Comparison of ENCODE assay signal across 1 cellular context in the genomic region with DNA sequence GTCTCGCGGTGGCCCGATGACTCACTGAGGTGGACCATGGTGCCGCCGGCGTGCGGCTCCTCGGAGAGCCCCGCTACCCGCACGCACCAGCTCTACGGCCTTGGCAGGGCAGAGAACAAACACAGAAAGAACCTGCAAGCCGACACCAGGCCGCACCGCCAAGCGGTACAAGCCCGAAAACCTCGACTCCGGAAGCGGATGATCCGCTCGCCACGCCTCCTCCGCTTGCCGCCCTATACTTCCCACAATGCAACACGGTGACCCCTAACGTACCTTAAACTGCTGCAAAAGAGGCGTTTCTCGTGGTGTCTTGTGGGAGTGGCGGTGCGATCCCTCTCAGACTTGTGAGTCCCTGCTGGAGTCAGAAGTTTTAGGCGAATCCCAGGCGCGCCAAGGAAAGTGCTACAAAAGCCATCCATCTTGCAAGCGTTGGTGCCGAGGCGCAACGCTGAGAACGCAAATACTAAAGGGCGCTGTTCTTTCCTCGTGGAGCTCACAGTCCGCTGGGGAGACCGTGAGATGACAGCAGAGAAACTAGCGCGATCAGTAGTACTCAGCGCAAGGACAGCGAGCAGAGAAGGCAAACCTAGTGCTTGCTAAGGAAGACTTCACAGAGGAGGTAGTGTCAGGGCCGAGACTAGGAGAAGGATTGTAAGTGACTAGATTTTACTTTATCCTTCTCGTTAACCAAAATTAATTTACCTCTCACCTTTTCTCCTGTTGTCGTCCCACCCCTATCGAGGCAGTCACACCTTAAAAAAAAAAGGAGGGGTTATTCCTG.
TF ChIP-seq lines count a peak whose summit lies in the region.

A gene (minus strand): TSS at position 200 of the 781 bp plus-strand sequence. CDS start 162 bp downstream, at position 38.

TF ChIP-seq in K562, 482 proteins besides CTCF, POLR2A, EP300 and RAD21 (continued from another document and continues in another):
- TF ChIP-seq, protein P1, sequence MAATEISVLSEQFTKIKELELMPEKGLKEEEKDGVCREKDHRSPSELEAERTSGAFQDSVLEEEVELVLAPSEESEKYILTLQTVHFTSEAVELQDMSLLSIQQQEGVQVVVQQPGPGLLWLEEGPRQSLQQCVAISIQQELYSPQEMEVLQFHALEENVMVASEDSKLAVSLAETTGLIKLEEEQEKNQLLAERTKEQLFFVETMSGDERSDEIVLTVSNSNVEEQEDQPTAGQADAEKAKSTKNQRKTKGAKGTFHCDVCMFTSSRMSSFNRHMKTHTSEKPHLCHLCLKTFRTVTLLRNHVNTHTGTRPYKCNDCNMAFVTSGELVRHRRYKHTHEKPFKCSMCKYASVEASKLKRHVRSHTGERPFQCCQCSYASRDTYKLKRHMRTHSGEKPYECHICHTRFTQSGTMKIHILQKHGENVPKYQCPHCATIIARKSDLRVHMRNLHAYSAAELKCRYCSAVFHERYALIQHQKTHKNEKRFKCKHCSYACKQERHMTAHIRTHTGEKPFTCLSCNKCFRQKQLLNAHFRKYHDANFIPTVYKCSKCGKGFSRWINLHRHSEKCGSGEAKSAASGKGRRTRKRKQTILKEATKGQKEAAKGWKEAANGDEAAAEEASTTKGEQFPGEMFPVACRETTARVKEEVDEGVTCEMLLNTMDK (IDR thresholded peaks at IDR 0.05; ENCODE audit: borderline replicate concordance, insufficient read depth, low read depth, low read length, poor library complexity, severe bottlenecking): peak; percentile 64
- TF ChIP-seq ZNF274 (IDR thresholded peaks at IDR 0.05; ENCODE audit: borderline replicate concordance, low read depth, low read length) (no peak), XRCC4 (IDR thresholded peaks at IDR 0.05; ENCODE audit: extremely low read depth, insufficient read depth, insufficient read length) (no peak), ILF3 (IDR thresholded peaks at IDR 0.05; ENCODE audit: borderline replicate concordance) (no peak), MECOM (CRISPR knock-in tag; IDR thresholded peaks at IDR 0.05) (no peak), ESRRB (CRISPR knock-in tag; IDR thresholded peaks at IDR 0.05; ENCODE audit: borderline replicate concordance) (no peak), XRCC3 (IDR thresholded peaks at IDR 0.05) (no peak), SAFB (IDR thresholded peaks at IDR 0.05; ENCODE audit: borderline replicate concordance, low read depth, low read length) (no peak), HNRNPUL1 (IDR thresholded peaks at IDR 0.05; ENCODE audit: low read length) (no peak), ZFP30 (CRISPR knock-in tag; IDR thresholded peaks at IDR 0.05; ENCODE audit: borderline replicate concordance) (no peak), MAFG (tag; conservative IDR thresholded peaks at IDR 0.05) (no peak), ATF1 (CRISPR knock-in tag; IDR thresholded peaks at IDR 0.05) (0 out of 2 replicates have a peak, but pooled peaks have one; percentile 7), ATF1 (tag; IDR thresholded peaks at IDR 0.05) (peak; percentile 88), TAL1 (IDR thresholded peaks at IDR 0.05) (0 out of 2 replicates have a peak, but pooled peaks have one; percentile 3), ZNF175 (CRISPR knock-in tag; IDR thresholded peaks at IDR 0.05; ENCODE audit: low read depth) (no peak; the same call in 1 of the 2 replicates), ELF1 (tag; IDR thresholded peaks at IDR 0.05) (peak; percentile 94), GATA2 (CRISPR knock-in tag; IDR thresholded peaks at IDR 0.05) (peak; percentile 51; the same call in 1 of the 2 replicates), ZFP36 (IDR thresholded peaks at IDR 0.05; ENCODE audit: low read depth, low read length, partially characterized antibody) (no peak), SIN3A (IDR thresholded peaks at IDR 0.05; ENCODE audit: borderline replicate concordance in 2 of 2, control insufficient read depth in 1 of 2, low read depth in 2 of 2, low read length in 2 of 2) (peak; percentile 58 to 89; a peak in 2 of 4 replicates), SAP30 (IDR thresholded peaks at IDR 0.05; ENCODE audit: borderline replicate concordance, insufficient read depth, low read depth, low read length, poor library complexity, severe bottlenecking) (peak; percentile 91), ZFPM2 (CRISPR knock-in tag; IDR thresholded peaks at IDR 0.05) (no peak), SREBF2 (CRISPR knock-in tag; IDR thresholded peaks at IDR 0.05) (peak; percentile 83; the same call in 1 of the 2 replicates), WHSC1 (IDR thresholded peaks at IDR 0.05; ENCODE audit: low read length) (no peak), RFX1 (IDR thresholded peaks at IDR 0.05) (no peak), RFX7 (CRISPR knock-in tag; IDR thresholded peaks at IDR 0.05) (no peak)
- TF ChIP-seq, protein P2, sequence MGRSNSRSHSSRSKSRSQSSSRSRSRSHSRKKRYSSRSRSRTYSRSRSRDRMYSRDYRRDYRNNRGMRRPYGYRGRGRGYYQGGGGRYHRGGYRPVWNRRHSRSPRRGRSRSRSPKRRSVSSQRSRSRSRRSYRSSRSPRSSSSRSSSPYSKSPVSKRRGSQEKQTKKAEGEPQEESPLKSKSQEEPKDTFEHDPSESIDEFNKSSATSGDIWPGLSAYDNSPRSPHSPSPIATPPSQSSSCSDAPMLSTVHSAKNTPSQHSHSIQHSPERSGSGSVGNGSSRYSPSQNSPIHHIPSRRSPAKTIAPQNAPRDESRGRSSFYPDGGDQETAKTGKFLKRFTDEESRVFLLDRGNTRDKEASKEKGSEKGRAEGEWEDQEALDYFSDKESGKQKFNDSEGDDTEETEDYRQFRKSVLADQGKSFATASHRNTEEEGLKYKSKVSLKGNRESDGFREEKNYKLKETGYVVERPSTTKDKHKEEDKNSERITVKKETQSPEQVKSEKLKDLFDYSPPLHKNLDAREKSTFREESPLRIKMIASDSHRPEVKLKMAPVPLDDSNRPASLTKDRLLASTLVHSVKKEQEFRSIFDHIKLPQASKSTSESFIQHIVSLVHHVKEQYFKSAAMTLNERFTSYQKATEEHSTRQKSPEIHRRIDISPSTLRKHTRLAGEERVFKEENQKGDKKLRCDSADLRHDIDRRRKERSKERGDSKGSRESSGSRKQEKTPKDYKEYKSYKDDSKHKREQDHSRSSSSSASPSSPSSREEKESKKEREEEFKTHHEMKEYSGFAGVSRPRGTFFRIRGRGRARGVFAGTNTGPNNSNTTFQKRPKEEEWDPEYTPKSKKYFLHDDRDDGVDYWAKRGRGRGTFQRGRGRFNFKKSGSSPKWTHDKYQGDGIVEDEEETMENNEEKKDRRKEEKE (IDR thresholded peaks at IDR 0.05; ENCODE audit: borderline replicate concordance in 1 of 2, control insufficient read depth in 1 of 2, low read depth in 2 of 2, low read length in 1 of 2): no peak
- TF ChIP-seq, protein P3, sequence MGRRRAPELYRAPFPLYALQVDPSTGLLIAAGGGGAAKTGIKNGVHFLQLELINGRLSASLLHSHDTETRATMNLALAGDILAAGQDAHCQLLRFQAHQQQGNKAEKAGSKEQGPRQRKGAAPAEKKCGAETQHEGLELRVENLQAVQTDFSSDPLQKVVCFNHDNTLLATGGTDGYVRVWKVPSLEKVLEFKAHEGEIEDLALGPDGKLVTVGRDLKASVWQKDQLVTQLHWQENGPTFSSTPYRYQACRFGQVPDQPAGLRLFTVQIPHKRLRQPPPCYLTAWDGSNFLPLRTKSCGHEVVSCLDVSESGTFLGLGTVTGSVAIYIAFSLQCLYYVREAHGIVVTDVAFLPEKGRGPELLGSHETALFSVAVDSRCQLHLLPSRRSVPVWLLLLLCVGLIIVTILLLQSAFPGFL (CRISPR knock-in tag; IDR thresholded peaks at IDR 0.05): 0 out of 2 replicates have a peak, but pooled peaks have one; percentile 20
- TF ChIP-seq, protein P4, sequence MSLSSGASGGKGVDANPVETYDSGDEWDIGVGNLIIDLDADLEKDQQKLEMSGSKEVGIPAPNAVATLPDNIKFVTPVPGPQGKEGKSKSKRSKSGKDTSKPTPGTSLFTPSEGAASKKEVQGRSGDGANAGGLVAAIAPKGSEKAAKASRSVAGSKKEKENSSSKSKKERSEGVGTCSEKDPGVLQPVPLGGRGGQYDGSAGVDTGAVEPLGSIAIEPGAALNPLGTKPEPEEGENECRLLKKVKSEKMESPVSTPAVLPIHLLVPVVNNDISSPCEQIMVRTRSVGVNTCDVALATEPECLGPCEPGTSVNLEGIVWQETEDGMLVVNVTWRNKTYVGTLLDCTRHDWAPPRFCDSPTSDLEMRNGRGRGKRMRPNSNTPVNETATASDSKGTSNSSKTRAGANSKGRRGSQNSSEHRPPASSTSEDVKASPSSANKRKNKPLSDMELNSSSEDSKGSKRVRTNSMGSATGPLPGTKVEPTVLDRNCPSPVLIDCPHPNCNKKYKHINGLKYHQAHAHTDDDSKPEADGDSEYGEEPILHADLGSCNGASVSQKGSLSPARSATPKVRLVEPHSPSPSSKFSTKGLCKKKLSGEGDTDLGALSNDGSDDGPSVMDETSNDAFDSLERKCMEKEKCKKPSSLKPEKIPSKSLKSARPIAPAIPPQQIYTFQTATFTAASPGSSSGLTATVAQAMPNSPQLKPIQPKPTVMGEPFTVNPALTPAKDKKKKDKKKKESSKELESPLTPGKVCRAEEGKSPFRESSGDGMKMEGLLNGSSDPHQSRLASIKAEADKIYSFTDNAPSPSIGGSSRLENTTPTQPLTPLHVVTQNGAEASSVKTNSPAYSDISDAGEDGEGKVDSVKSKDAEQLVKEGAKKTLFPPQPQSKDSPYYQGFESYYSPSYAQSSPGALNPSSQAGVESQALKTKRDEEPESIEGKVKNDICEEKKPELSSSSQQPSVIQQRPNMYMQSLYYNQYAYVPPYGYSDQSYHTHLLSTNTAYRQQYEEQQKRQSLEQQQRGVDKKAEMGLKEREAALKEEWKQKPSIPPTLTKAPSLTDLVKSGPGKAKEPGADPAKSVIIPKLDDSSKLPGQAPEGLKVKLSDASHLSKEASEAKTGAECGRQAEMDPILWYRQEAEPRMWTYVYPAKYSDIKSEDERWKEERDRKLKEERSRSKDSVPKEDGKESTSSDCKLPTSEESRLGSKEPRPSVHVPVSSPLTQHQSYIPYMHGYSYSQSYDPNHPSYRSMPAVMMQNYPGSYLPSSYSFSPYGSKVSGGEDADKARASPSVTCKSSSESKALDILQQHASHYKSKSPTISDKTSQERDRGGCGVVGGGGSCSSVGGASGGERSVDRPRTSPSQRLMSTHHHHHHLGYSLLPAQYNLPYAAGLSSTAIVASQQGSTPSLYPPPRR (CRISPR knock-in tag; IDR thresholded peaks at IDR 0.05; ENCODE audit: borderline replicate concordance): peak; percentile 78; the same call in 1 of the 2 replicates
- TF ChIP-seq, protein P5, sequence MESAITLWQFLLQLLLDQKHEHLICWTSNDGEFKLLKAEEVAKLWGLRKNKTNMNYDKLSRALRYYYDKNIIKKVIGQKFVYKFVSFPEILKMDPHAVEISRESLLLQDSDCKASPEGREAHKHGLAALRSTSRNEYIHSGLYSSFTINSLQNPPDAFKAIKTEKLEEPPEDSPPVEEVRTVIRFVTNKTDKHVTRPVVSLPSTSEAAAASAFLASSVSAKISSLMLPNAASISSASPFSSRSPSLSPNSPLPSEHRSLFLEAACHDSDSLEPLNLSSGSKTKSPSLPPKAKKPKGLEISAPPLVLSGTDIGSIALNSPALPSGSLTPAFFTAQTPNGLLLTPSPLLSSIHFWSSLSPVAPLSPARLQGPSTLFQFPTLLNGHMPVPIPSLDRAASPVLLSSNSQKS (CRISPR knock-in tag; IDR thresholded peaks at IDR 0.05): 0 out of 2 replicates have a peak, but pooled peaks have one; percentile 17
- TF ChIP-seq, protein P6, sequence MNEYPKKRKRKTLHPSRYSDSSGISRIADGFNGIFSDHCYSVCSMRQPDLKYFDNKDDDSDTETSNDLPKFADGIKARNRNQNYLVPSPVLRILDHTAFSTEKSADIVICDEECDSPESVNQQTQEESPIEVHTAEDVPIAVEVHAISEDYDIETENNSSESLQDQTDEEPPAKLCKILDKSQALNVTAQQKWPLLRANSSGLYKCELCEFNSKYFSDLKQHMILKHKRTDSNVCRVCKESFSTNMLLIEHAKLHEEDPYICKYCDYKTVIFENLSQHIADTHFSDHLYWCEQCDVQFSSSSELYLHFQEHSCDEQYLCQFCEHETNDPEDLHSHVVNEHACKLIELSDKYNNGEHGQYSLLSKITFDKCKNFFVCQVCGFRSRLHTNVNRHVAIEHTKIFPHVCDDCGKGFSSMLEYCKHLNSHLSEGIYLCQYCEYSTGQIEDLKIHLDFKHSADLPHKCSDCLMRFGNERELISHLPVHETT (CRISPR knock-in tag; conservative IDR thresholded peaks at IDR 0.05 in 1 of 2, IDR thresholded peaks at IDR 0.05 in 1 of 2): peak in 1 of 2 experiments; percentile 85; a peak in 2 of 4 replicates
- TF ChIP-seq, protein P7, sequence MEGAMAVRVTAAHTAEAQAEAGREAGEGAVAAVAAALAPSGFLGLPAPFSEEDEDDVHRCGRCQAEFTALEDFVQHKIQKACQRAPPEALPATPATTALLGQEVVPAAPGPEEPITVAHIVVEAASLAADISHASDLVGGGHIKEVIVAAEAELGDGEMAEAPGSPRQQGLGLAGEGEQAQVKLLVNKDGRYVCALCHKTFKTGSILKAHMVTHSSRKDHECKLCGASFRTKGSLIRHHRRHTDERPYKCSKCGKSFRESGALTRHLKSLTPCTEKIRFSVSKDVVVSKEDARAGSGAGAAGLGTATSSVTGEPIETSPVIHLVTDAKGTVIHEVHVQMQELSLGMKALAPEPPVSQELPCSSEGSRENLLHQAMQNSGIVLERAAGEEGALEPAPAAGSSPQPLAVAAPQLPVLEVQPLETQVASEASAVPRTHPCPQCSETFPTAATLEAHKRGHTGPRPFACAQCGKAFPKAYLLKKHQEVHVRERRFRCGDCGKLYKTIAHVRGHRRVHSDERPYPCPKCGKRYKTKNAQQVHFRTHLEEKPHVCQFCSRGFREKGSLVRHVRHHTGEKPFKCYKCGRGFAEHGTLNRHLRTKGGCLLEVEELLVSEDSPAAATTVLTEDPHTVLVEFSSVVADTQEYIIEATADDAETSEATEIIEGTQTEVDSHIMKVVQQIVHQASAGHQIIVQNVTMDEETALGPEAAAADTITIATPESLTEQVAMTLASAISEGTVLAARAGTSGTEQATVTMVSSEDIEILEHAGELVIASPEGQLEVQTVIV (CRISPR knock-in tag; IDR thresholded peaks at IDR 0.05; ENCODE audit: borderline replicate concordance): peak; percentile 95
- TF ChIP-seq, protein P8, sequence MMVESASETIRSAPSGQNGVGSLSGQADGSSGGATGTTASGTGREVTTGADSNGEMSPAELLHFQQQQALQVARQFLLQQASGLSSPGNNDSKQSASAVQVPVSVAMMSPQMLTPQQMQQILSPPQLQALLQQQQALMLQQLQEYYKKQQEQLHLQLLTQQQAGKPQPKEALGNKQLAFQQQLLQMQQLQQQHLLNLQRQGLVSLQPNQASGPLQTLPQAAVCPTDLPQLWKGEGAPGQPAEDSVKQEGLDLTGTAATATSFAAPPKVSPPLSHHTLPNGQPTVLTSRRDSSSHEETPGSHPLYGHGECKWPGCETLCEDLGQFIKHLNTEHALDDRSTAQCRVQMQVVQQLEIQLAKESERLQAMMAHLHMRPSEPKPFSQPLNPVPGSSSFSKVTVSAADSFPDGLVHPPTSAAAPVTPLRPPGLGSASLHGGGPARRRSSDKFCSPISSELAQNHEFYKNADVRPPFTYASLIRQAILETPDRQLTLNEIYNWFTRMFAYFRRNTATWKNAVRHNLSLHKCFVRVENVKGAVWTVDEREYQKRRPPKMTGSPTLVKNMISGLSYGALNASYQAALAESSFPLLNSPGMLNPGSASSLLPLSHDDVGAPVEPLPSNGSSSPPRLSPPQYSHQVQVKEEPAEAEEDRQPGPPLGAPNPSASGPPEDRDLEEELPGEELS (CRISPR knock-in tag; IDR thresholded peaks at IDR 0.05; ENCODE audit: borderline replicate concordance): peak; percentile 87; the same call in 1 of the 2 replicates
